8 cellular contexts compared by ENCODE assay signal in genomic region chrX:53082773-53083616, GRCh38. TPM values are rescaled to one million over a fixed set of nuclear protein-coding genes. Genes with fewer than 3 reads are reported as not detected.
DNase-seq lines count a peak whose midpoint lies in the region; ATAC-seq and TF ChIP-seq lines count a peak whose summit lies in the region.

No MANE protein-coding gene starts in this region.

- peak overlapping the region; percentile 95 for H3K4me3 Mint-ChIP-seq in natural killer cell treated with Interleukin-12 subunit alpha and Interleukin-12 subunit beta and Interleukin-15 and Interleukin-18, amount 100 ng/mL, for 72 hours

- ATAC-seq in natural killer cell treated with Interleukin-12 subunit alpha and Interleukin-12 subunit beta and Interleukin-15 and Interleukin-18, amount 100 ng/mL, for 72 hours: no peak
- ATAC-seq in GM18511 (IDR thresholded peaks at IDR 0.05; ENCODE audit: unreplicated experiment): no peak
- no peak for ATAC-seq in HG03025 (IDR thresholded peaks at IDR 0.05; ENCODE audit: low FRiP score, unreplicated experiment)
- ATAC-seq in GM18502 (IDR thresholded peaks at IDR 0.05; ENCODE audit: poor library complexity, unreplicated experiment): no peak

- H2AFZ ChIP-seq in Karpas-422 (ENCODE audit: low read length): no peak overlapping the region

- H3K36me3 ChIP-seq in BE2C (peaks cover 12% of the 10 kb centered on the region), Karpas-422 (ENCODE audit: insufficient read depth, low read length) (peaks cover 8% of the 10 kb centered on the region; the same call in 1 of the 2 replicates)

- H3K4me1 ChIP-seq in BE2C (no peaks in the 10 kb centered on the region), Karpas-422 (ENCODE audit: low read length) (peaks cover 13% of the 10 kb centered on the region)

- no peaks in the 10 kb centered on the region for H3K9me3 ChIP-seq in BE2C
- no peaks in the 10 kb centered on the region for H3K9me3 ChIP-seq in Karpas-422 (ENCODE audit: low read length)

- H3K79me2 ChIP-seq in Karpas-422 (ENCODE audit: low read length): peaks cover 22% of the 10 kb centered on the region

- peaks cover 11% of the 10 kb centered on the region for H3K36me3 Mint-ChIP-seq in natural killer cell treated with Interleukin-12 subunit alpha and Interleukin-12 subunit beta and Interleukin-15 and Interleukin-18, amount 100 ng/mL, for 72 hours

- H3K27me3 ChIP-seq in BE2C (no peaks in the 10 kb centered on the region), Karpas-422 (ENCODE audit: low read length) (no peaks in the 10 kb centered on the region)

- H3K27ac Mint-ChIP-seq in natural killer cell treated with Interleukin-12 subunit alpha and Interleukin-12 subunit beta and Interleukin-15 and Interleukin-18, amount 100 ng/mL, for 72 hours: peak overlapping the region; percentile 93 to 94

- peaks cover 0 to 4% of the 10 kb centered on the region in 2 donors for H3K27me3 Mint-ChIP-seq in natural killer cell treated with Interleukin-12 subunit alpha and Interleukin-12 subunit beta and Interleukin-15 and Interleukin-18, amount 100 ng/mL, for 72 hours

- peak overlapping the region; percentile 58 for H3K27ac ChIP-seq in Karpas-422 (ENCODE audit: low read length)
- peak overlapping the region; percentile 94 for H3K27ac ChIP-seq in coronary artery

- DNase-seq in BE2C (no peak), Karpas-422 (no peak), coronary artery (ENCODE audit: low spot score) (peak; percentile 72), HT-29 (ENCODE audit: low spot score) (no peak)
- DNase-seq in natural killer cell treated with Interleukin-12 subunit alpha and Interleukin-12 subunit beta and Interleukin-15 and Interleukin-18, amount 100 ng/mL, for 72 hours (ENCODE audit: low spot score): no peak

- peak overlapping the region; percentile 76 for H3K4me3 ChIP-seq in BE2C (ENCODE audit: low read depth, low read length)
- peak overlapping the region; percentile 87 for H3K4me3 ChIP-seq in Karpas-422 (ENCODE audit: low read length)
- H3K4me3 ChIP-seq in coronary artery: peak overlapping the region; percentile 77

- H4K20me1 ChIP-seq in Karpas-422 (ENCODE audit: insufficient read depth, low read depth, low read length): peaks cover 10% of the 10 kb centered on the region

- H3K9ac ChIP-seq in Karpas-422 (ENCODE audit: low read length): peak overlapping the region; percentile 87

- TF ChIP-seq CTCF in BE2C (IDR thresholded peaks at IDR 0.05; ENCODE audit: low read depth, low read length) (no peak), coronary artery (IDR thresholded peaks at IDR 0.05) (no peak)

- no peaks in the 10 kb centered on the region for H3K9me3 Mint-ChIP-seq in natural killer cell treated with Interleukin-12 subunit alpha and Interleukin-12 subunit beta and Interleukin-15 and Interleukin-18, amount 100 ng/mL, for 72 hours

- H3K9me2 ChIP-seq in Karpas-422 (replicated peaks; ENCODE audit: insufficient read depth, low read length): no peaks in the 10 kb centered on the region

- H3K4me1 Mint-ChIP-seq in natural killer cell treated with Interleukin-12 subunit alpha and Interleukin-12 subunit beta and Interleukin-15 and Interleukin-18, amount 100 ng/mL, for 72 hours (ENCODE audit: low read depth in 2 of 2): peaks cover 27 to 31% of the 10 kb centered on the region in 2 donors

- peak overlapping the region; percentile 80 for H3K4me2 ChIP-seq in Karpas-422 (ENCODE audit: low read depth, low read length, poor library complexity, severe bottlenecking)

RNA-seq across cellular contexts. Expression of gene TSPYL2, which starts 0.8 kb away (rescaled TPM):
- 32.9 TPM for polyA plus RNA-seq in BE2C (2012; ENCODE audit: insufficient read depth, insufficient read length, low read depth)
- total RNA-seq in Karpas-422 (2014; rRNA removed; shearing (Covaris generic); ENCODE audit: low replicate concordance): 44.6 and 68.5 TPM in 2 replicates
- total RNA-seq in natural killer cell treated with Interleukin-12 subunit alpha and Interleukin-12 subunit beta and Interleukin-15 and Interleukin-18, amount 100 ng/mL, for 72 hours: 10 to 100 TPM; 17.6 to 35.8 TPM
- total RNA-seq in HT-29 (2014; rRNA removed; shearing (Covaris generic)): 14.1 and 14.8 TPM in 2 replicates

RNA-seq across cellular contexts. Expression of gene KANTR, which starts 10.9 kb away (rescaled TPM):
- 7.1 TPM for polyA plus RNA-seq in BE2C (2012; ENCODE audit: insufficient read depth, insufficient read length, low read depth)
- 14.3 and 27.9 TPM in 2 replicates for total RNA-seq in Karpas-422 (2014; rRNA removed; shearing (Covaris generic); ENCODE audit: low replicate concordance)
- total RNA-seq in natural killer cell treated with Interleukin-12 subunit alpha and Interleukin-12 subunit beta and Interleukin-15 and Interleukin-18, amount 100 ng/mL, for 72 hours: 10 to 100 TPM in 1 of 2 donors, 1 to 10 TPM in 1; 5.7 to 17.6 TPM
- total RNA-seq in HT-29 (2014; rRNA removed; shearing (Covaris generic)): 8.0 and 11.9 TPM in 2 replicates

RNA-seq across cellular contexts. Expression of gene GPR173, which starts 34.4 kb away (rescaled TPM):
- polyA plus RNA-seq in BE2C (2012; ENCODE audit: insufficient read depth, insufficient read length, low read depth): 38.1 TPM
- 0.36 and 0.71 TPM in 2 replicates for total RNA-seq in Karpas-422 (2014; rRNA removed; shearing (Covaris generic); ENCODE audit: low replicate concordance)
- not detected for total RNA-seq in natural killer cell treated with Interleukin-12 subunit alpha and Interleukin-12 subunit beta and Interleukin-15 and Interleukin-18, amount 100 ng/mL, for 72 hours
- not detected in 2 replicates for total RNA-seq in HT-29 (2014; rRNA removed; shearing (Covaris generic))
